In the genomic region with DNA sequence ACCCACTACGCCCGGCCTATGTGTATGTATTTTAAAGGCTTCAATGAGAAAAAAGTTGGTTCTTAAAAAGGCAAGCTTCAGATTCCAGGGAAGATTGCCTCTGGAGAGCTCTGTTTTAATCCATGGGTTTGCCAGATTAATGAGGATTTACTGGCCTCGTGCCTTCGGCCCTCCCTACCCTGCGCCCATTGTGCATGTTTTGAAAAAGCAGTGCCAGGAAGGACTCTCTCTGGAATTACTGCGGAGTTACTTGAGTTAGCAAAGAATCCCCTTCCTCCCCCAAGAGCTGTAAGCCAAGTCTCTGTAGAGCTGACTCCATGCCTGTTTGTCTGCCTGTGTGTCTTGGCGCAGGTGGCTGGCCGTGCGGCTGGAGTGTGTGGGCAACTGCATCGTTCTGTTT, we compare ENCODE assay signal across 27 cellular contexts.
"Had no signal": no experiment of that assay in that cellular context is flagged by ENCODE, and none has a peak within 500 bp of the region (broad histone marks: within the 10 kb centered on the region; RNA-seq: fewer than 3 reads in every experiment).

No MANE protein-coding gene starts in this region.

- ATAC-seq: activated CD8-positive, alpha-beta T cell treated with anti-CD3 and anti-CD28 coated beads for 36 hours; activated T-cell treated with anti-CD3 and anti-CD28 coated beads, Interleukin-2, amount 50 U/mL, for 4 hours; gastrocnemius medialis; left cardiac atrium; naive thymus-derived CD4-positive, alpha-beta T cell; sciatic nerve; stimulated activated effector memory CD8-positive, alpha-beta T cell treated with anti-CD3 and anti-CD28 coated beads, Interleukin-12 subunit alpha, Interleukin-12 subunit beta, amount 100 ng/mL, for 72 hours had no signal

- H3K27ac Mint-ChIP-seq: activated B cell treated with CpG ODN at 0.5 μM for 24 hours; activated CD8-positive, alpha-beta T cell treated with anti-CD3 and anti-CD28 coated beads for 36 hours; activated naive CD8-positive, alpha-beta T cell treated with anti-CD3 and anti-CD28 coated beads, Interleukin-2, amount 10 ng/mL, durations not matched to agents 7 days and 5 days; activated T-helper 2 cell treated with anti-CD3 and anti-CD28 coated beads, Interferon-gamma antibody, Interleukin-2, Interleukin-4, amounts not matched to agents 10 μg/mL and 5 μg/mL and 100 μg/mL, durations not matched to agents 14 hours and 24 hours and 36 hours; mesothelial cell of epicardium; stimulated activated effector memory CD8-positive, alpha-beta T cell treated with anti-CD3 and anti-CD28 coated beads, Interleukin-12 subunit alpha, Interleukin-12 subunit beta, amount 100 ng/mL, for 72 hours had no signal

- H3K9me3 ChIP-seq: gastrocnemius medialis, suprapubic skin had no signal

- DNase-seq: activated B cell treated with CpG ODN at 0.5 μM for 24 hours; activated CD4-positive, alpha-beta T cell treated with anti-CD3 and anti-CD28 coated beads, Interleukin-2, amount 50 U/mL, for 1 hour; activated CD8-positive, alpha-beta T cell treated with anti-CD3 and anti-CD28 coated beads for 36 hours; activated naive CD4-positive, alpha-beta T cell; activated naive CD8-positive, alpha-beta T cell treated with anti-CD3 and anti-CD28 coated beads, Interleukin-2, amount 10 ng/mL, durations not matched to agents 7 days and 5 days; activated T-cell treated with anti-CD3 and anti-CD28 coated beads, Interleukin-2, amount 50 U/mL, for 4 hours; amniotic stem cell; dermis blood vessel endothelial cell; effector CD4-positive, alpha-beta T cell; gastrocnemius medialis; left cardiac atrium; mammary epithelial cell; naive thymus-derived CD4-positive, alpha-beta T cell; posterior cingulate gyrus; small intestine; stimulated activated CD4-positive, alpha-beta T cell treated with anti-CD3 and anti-CD28 coated beads, Interleukin-4, amount 100 ng/mL, for 24 hours; stomach; T-helper 2 cell had no signal

- H3K27me3 Mint-ChIP-seq: activated B cell treated with CpG ODN at 0.5 μM for 24 hours; activated CD8-positive, alpha-beta T cell treated with anti-CD3 and anti-CD28 coated beads for 36 hours; activated naive CD8-positive, alpha-beta T cell treated with anti-CD3 and anti-CD28 coated beads, Interleukin-2, amount 10 ng/mL, durations not matched to agents 7 days and 5 days; naive thymus-derived CD4-positive, alpha-beta T cell had no signal

- H3K4me3 Mint-ChIP-seq: activated B cell treated with CpG ODN at 0.5 μM for 24 hours; activated CD8-positive, alpha-beta T cell treated with anti-CD3 and anti-CD28 coated beads for 36 hours; activated naive CD8-positive, alpha-beta T cell treated with anti-CD3 and anti-CD28 coated beads, Interleukin-2, amount 10 ng/mL, durations not matched to agents 7 days and 5 days; activated T-cell treated with anti-CD3 and anti-CD28 coated beads, Interleukin-2, amount 50 U/mL, for 4 hours; mesothelial cell of epicardium; naive thymus-derived CD4-positive, alpha-beta T cell; stimulated activated effector memory CD8-positive, alpha-beta T cell treated with anti-CD3 and anti-CD28 coated beads, Interleukin-12 subunit alpha, Interleukin-12 subunit beta, amount 100 ng/mL, for 72 hours had no signal

- H3K27ac ChIP-seq: breast epithelium, epithelial cell of prostate, gastrocnemius medialis, hepatocyte, suprapubic skin, tibial nerve had no signal

- H3K4me3 ChIP-seq: breast epithelium, gastrocnemius medialis, hepatocyte, stomach, suprapubic skin, tibial nerve had no signal

- H3K27me3 ChIP-seq: breast epithelium, gastrocnemius medialis, hepatocyte, stomach, suprapubic skin, tibial nerve had no signal

- H3K4me1 ChIP-seq: breast epithelium, gastrocnemius medialis, suprapubic skin, tibial nerve had no signal
